In genomic region chr17:57343717-57344116, GRCh38 we compare ENCODE assay signal across 25 cellular contexts.
"Had no signal": no experiment of that assay in that cellular context is flagged by ENCODE, and none has a peak within 500 bp of the region (broad histone marks: within the 10 kb centered on the region; RNA-seq: fewer than 3 reads in every experiment).

No MANE protein-coding gene starts in this region.

- H3K4me3 ChIP-seq: colonic mucosa, heart right ventricle, left ventricle myocardium inferior, lower lobe of right lung, ovary, skin epidermis, stomach, thoracic aorta had no signal

- DNase-seq: colonic mucosa; dermis blood vessel endothelial cell; foreskin melanocyte; heart right ventricle; hypothalamus; left ventricle myocardium inferior; lower lobe of right lung; natural killer cell; nucleus accumbens; ovary; retina; stimulated activated CD4-positive, alpha-beta T cell treated with anti-CD3 and anti-CD28 coated beads, Interleukin-2, amount 100 ng/mL, for 24 hours; stimulated activated CD4-positive, alpha-beta T cell treated with anti-CD3 and anti-CD28 coated beads, Interleukin-4, amount 100 ng/mL, for 4 hours; stimulated activated naive CD4-positive, alpha-beta T cell; stomach; substantia nigra; trophoblast cell had no signal

- H3K27me3 Mint-ChIP-seq: memory B cell, progenitor cell of endocrine pancreas had no signal

- H3K27me3 ChIP-seq: colonic mucosa, heart right ventricle, ovary, stomach had no signal

- H3K9me3 Mint-ChIP-seq: memory B cell, mesothelial cell of epicardium, natural killer cell, neural crest cell had no signal

- H3K9me3 ChIP-seq: colonic mucosa, heart right ventricle, left ventricle myocardium inferior, lower lobe of right lung, ovary, stomach, thoracic aorta had no signal

- H3K27ac Mint-ChIP-seq: memory B cell, mesothelial cell of epicardium, natural killer cell, progenitor cell of endocrine pancreas had no signal

- ATAC-seq: heart right ventricle, lower lobe of right lung, natural killer cell, sciatic nerve had no signal

- H3K27ac ChIP-seq: colonic mucosa, heart right ventricle, left ventricle myocardium inferior, lower lobe of right lung, ovary, skin epidermis, stomach, thoracic aorta had no signal

- H3K4me3 Mint-ChIP-seq: memory B cell, mesothelial cell of epicardium, natural killer cell, neural crest cell had no signal

- FAIRE-seq: islet of Langerhans had no signal

- H3K4me1 ChIP-seq: colonic mucosa, lower lobe of right lung had no signal

- H3K36me3 ChIP-seq: colonic mucosa, ovary, thoracic aorta had no signal
